Comparison of ENCODE assay signal across 10 cellular contexts in the genomic region with DNA sequence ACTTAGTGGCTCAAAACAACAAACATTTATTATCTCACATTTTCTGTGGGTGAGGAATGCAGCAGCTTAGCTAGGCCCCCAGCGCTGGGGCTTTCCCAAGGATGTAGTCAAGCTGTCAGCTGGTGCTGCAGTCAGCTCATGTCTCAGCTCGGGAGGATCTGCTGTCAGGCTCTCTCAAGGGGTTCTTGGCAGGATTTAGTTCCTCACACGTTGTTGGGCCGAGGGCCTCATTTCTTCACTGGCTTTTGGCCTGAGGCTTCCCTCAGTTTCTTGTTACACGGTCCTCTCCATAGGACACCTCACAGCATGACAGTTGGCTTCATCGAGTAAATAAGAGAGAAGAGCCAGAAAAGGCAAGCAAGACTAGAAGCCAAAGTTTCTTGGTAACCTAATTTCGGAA. TPM values are rescaled to one million over a fixed set of nuclear protein-coding genes. Genes with fewer than 3 reads are reported as not detected.
DNase-seq lines count a peak whose midpoint lies in the region; ATAC-seq and TF ChIP-seq lines count a peak whose summit lies in the region.
"Had no signal": no experiment of that assay in that cellular context is flagged by ENCODE, and none has a peak within 500 bp of the region (broad histone marks: within the 10 kb centered on the region; RNA-seq: fewer than 3 reads in every experiment).

No MANE protein-coding gene starts in this region.

- H3K36me3 Mint-ChIP-seq in activated CD4-positive, alpha-beta memory T cell treated with anti-CD3 and anti-CD28 coated beads, Interleukin-2, amount 10 ng/mL, durations not matched to agents 7 days and 5 days (ENCODE audit: low read depth): no peaks in the 10 kb centered on the region

- DNase-seq in astrocyte of the spinal cord (ENCODE audit: low read depth, low spot score) (peak; percentile 83), myocyte (ENCODE audit: low read depth) (peak; percentile 40), middle frontal gyrus (ENCODE audit: extremely low spot score, low spot score) (no peak), GM19240 (ENCODE audit: insufficient read length, low spot score) (no peak)
- no peak for DNase-seq in activated CD4-positive, alpha-beta memory T cell treated with anti-CD3 and anti-CD28 coated beads, Interleukin-2, amount 10 ng/mL, durations not matched to agents 7 days and 5 days
- DNase-seq: activated CD8-positive, alpha-beta memory T cell treated with anti-CD3 and anti-CD28 coated beads for 24 hours; NK-92 treated with Interleukin-12 subunit alpha and Interleukin-12 subunit beta, amount 100 ng/mL, for 24 hours had no signal

- POLR2A ChIA-PET in activated CD4-positive, alpha-beta memory T cell treated with anti-CD3 and anti-CD28 coated beads, Interleukin-2, amount 10 ng/mL, durations not matched to agents 7 days and 5 days (lab: Charles Lee): interaction anchor here (2.1 kb wide), 1 partner anchor 13 kb away, joined by 7 read pairs; the partner anchor contains the start of gene U2SURP

- no peak overlapping the region for H3K27ac Mint-ChIP-seq in activated CD4-positive, alpha-beta memory T cell treated with anti-CD3 and anti-CD28 coated beads, Interleukin-2, amount 10 ng/mL, durations not matched to agents 7 days and 5 days

- no peak overlapping the region for H3K4me3 ChIP-seq in astrocyte of the spinal cord (ENCODE audit: low read depth, low read length)

- in situ Hi-C loops in astrocyte of the spinal cord (cut with HindIII; ENCODE audit: low sequenced_read_pairs): no loop called here

- no peak overlapping the region for H3K4me3 Mint-ChIP-seq in activated CD4-positive, alpha-beta memory T cell treated with anti-CD3 and anti-CD28 coated beads, Interleukin-2, amount 10 ng/mL, durations not matched to agents 7 days and 5 days

- CTCF ChIA-PET in activated CD4-positive, alpha-beta memory T cell treated with anti-CD3 and anti-CD28 coated beads, Interleukin-2, amount 10 ng/mL, durations not matched to agents 7 days and 5 days (lab: Charles Lee): interaction anchor here (1.0 to 2.6 kb wide), 4 partner anchors 33 to 708 kb away, joined by 3 to 10 read pairs (median 4); no protein-coding TSS in a partner anchor

- ATAC-seq in GM18498 (IDR thresholded peaks at IDR 0.05; ENCODE audit: unreplicated experiment): peak; percentile 70
- ATAC-seq in HG02678 (IDR thresholded peaks at IDR 0.05; ENCODE audit: unreplicated experiment): peak; percentile 78
- ATAC-seq in HG03139 (IDR thresholded peaks at IDR 0.05; ENCODE audit: unreplicated experiment): no peak

- H3K9me3 Mint-ChIP-seq in activated CD4-positive, alpha-beta memory T cell treated with anti-CD3 and anti-CD28 coated beads, Interleukin-2, amount 10 ng/mL, durations not matched to agents 7 days and 5 days: no peaks in the 10 kb centered on the region

- H3K4me1 Mint-ChIP-seq in activated CD4-positive, alpha-beta memory T cell treated with anti-CD3 and anti-CD28 coated beads, Interleukin-2, amount 10 ng/mL, durations not matched to agents 7 days and 5 days: peaks cover 4% of the 10 kb centered on the region

- peaks cover 20% of the 10 kb centered on the region for H3K27me3 Mint-ChIP-seq in activated CD4-positive, alpha-beta memory T cell treated with anti-CD3 and anti-CD28 coated beads, Interleukin-2, amount 10 ng/mL, durations not matched to agents 7 days and 5 days

- no peak for TF ChIP-seq CTCF in astrocyte of the spinal cord (IDR thresholded peaks at IDR 0.05; ENCODE audit: low read depth, low read length)

RNA-seq across cellular contexts. Expression of gene U2SURP, which starts 13.7 kb away (rescaled TPM):
- 47.2 and 56.4 TPM in 2 replicates for total RNA-seq in myocyte
- polyA plus RNA-seq in myocyte (2012): 18.1 TPM
- total RNA-seq in activated CD4-positive, alpha-beta memory T cell treated with anti-CD3 and anti-CD28 coated beads, Interleukin-2, amount 10 ng/mL, durations not matched to agents 7 days and 5 days: 100 to 1,000 TPM; 106 to 120 TPM

RNA-seq across cellular contexts. Expression of gene PAQR9, which starts 24.2 kb away (rescaled TPM):
- not detected in 2 replicates for total RNA-seq in myocyte
- not detected for polyA plus RNA-seq in myocyte (2012)
- not detected for total RNA-seq in activated CD4-positive, alpha-beta memory T cell treated with anti-CD3 and anti-CD28 coated beads, Interleukin-2, amount 10 ng/mL, durations not matched to agents 7 days and 5 days

Comparison
In these comparisons a context has a peak if more than half of its experiments do, and no peak if none do; other contexts are left out.
1. DNase-seq: peak in astrocyte of the spinal cord (single experiment) and myocyte (single experiment); none in middle frontal gyrus (single experiment), GM19240 (single experiment) and activated CD4-positive, alpha-beta memory T cell treated with anti-CD3 and anti-CD28 coated beads, Interleukin-2, amount 10 ng/mL, durations not matched to agents 7 days and 5 days (single experiment).